In genomic region chr15:40252438-40253178, GRCh38 we compare ENCODE assay signal across 8 cellular contexts. TPM values are rescaled to one million over a fixed set of nuclear protein-coding genes. Genes with fewer than 3 reads are reported as not detected.
DNase-seq lines count a peak whose midpoint lies in the region; ATAC-seq, FAIRE-seq and TF ChIP-seq lines count a peak whose summit lies in the region.

No MANE protein-coding gene starts in this region.

- no peaks in the 10 kb centered on the region for H3K36me3 ChIP-seq in cardiac muscle cell
- H3K36me3 ChIP-seq in prostate gland: no peaks in the 10 kb centered on the region

- no peak overlapping the region for H2BK15ac ChIP-seq in H9 (ENCODE audit: low read depth, low read length)

- DNase-seq in AG04450 (ENCODE audit: low read depth, low spot score) (no peak), H9 (peak; percentile 70), cardiac muscle cell (ENCODE audit: low read depth in 1 of 2, low spot score in 1 of 2) (peak; percentile 29 to 54), prostate gland (ENCODE audit: low spot score) (peak; percentile 54), GDM1 (lab: John Stamatoyannopoulos, UW) (no peak), HTR-8/SVneo (ENCODE audit: insufficient read length, low spot score) (no peak), HuH-7 (ENCODE audit: low spot score) (no peak)
- no peak for DNase-seq in activated CD8-positive, alpha-beta memory T cell treated with anti-CD3 and anti-CD28 coated beads, Interleukin-2, amount 10 ng/mL, durations not matched to agents 7 days and 5 days

- H2BK20ac ChIP-seq in H9 (ENCODE audit: low read depth, low read length, poor library complexity, severe bottlenecking): no peak overlapping the region

- H3K4me2 ChIP-seq in H9 (ENCODE audit: insufficient read depth, insufficient read length, low read length): peak overlapping the region; percentile 45

- no peaks in the 10 kb centered on the region for H4K20me1 ChIP-seq in H9 (ENCODE audit: control insufficient read depth, insufficient read depth, insufficient read length)

- H2AK5ac ChIP-seq in H9 (ENCODE audit: insufficient read length, low read length): no peak overlapping the region

- H2BK12ac ChIP-seq in H9 (ENCODE audit: insufficient read length, low read depth, low read length): no peak overlapping the region

- no peak overlapping the region for H4K91ac ChIP-seq in H9 (ENCODE audit: insufficient read length, low read depth, low read length)

- H2BK120ac ChIP-seq in H9 (ENCODE audit: low read depth, low read length, poor library complexity, severe bottlenecking): no peak overlapping the region

- TF ChIP-seq CTCF in AG04450 (IDR thresholded peaks at IDR 0.05; ENCODE audit: low read depth, low read length): no peak
- TF ChIP-seq CTCF in H9 (conservative IDR thresholded peaks at IDR 0.05): no peak
- no peak for TF ChIP-seq CTCF in cardiac muscle cell (IDR thresholded peaks at IDR 0.05; ENCODE audit: low read depth, low read length)
- TF ChIP-seq CTCF in prostate gland (IDR thresholded peaks at IDR 0.05): peak in 1 of 4 experiments; percentile 5

- H3K14ac ChIP-seq in H9 (ENCODE audit: insufficient read depth, low read length): peak overlapping the region; percentile 18; the same call in 1 of the 2 replicates

- no peak overlapping the region for H3K27ac ChIP-seq in AG04450 (ENCODE audit: low read depth, low read length)
- H3K27ac ChIP-seq in H9 (ENCODE audit: insufficient read length, low read depth, low read length): no peak overlapping the region
- H3K27ac ChIP-seq in cardiac muscle cell: no peak overlapping the region
- H3K27ac ChIP-seq in prostate gland: peak overlapping the region; percentile 35 to 44

- peaks cover 0 to 3% (median 2%) of the 10 kb centered on the region in 3 experiments; a peak in 2 of 7 replicates for H3K36me3 Mint-ChIP-seq in H9 (ENCODE audit: insufficient read depth in 1 of 3, low read depth in 3 of 3)
- no peaks in the 10 kb centered on the region for H3K36me3 Mint-ChIP-seq in activated CD8-positive, alpha-beta memory T cell treated with anti-CD3 and anti-CD28 coated beads, Interleukin-2, amount 10 ng/mL, durations not matched to agents 7 days and 5 days

- H2BK5ac ChIP-seq in H9 (ENCODE audit: insufficient read length, low read length): no peak overlapping the region

- H3K4me3 ChIP-seq in AG04450 (ENCODE audit: low read depth, low read length) (peak overlapping the region; percentile 47), cardiac muscle cell (peak overlapping the region; percentile 33), prostate gland (peak overlapping the region; percentile 41 to 52)

- H3K4me1 Mint-ChIP-seq in H9: peaks cover 10 to 17% of the 10 kb centered on the region in 2 experiments
- peaks cover 13% of the 10 kb centered on the region for H3K4me1 Mint-ChIP-seq in activated CD8-positive, alpha-beta memory T cell treated with anti-CD3 and anti-CD28 coated beads, Interleukin-2, amount 10 ng/mL, durations not matched to agents 7 days and 5 days

- H3K23me2 ChIP-seq in H9 (ENCODE audit: insufficient read length, low read depth, low read length, poor library complexity, severe bottlenecking): peaks cover 9% of the 10 kb centered on the region

- no peak overlapping the region for H4K8ac ChIP-seq in H9 (replicated peaks; ENCODE audit: insufficient read length, low read depth, low read length)

- no CpG with 5 or more reads among the region's 84 CpGs for WGBS in H9 (ENCODE audit: extremely low coverage, insufficient read length, low lambda C conversion rate)
- WGBS in prostate gland: 3% methylated on average over 69 of the region's 84 CpGs

- peaks cover 46% of the 10 kb centered on the region for H3K27me3 Mint-ChIP-seq in H9 (ENCODE audit: low read depth)
- peaks cover 40% of the 10 kb centered on the region for H3K27me3 Mint-ChIP-seq in activated CD8-positive, alpha-beta memory T cell treated with anti-CD3 and anti-CD28 coated beads, Interleukin-2, amount 10 ng/mL, durations not matched to agents 7 days and 5 days

- H3K9ac ChIP-seq in H9 (ENCODE audit: extremely low read depth, insufficient read length, low read length): no peak overlapping the region

- H4K5ac ChIP-seq in H9 (ENCODE audit: insufficient read length, low read depth, low read length): no peak overlapping the region

- peak overlapping the region; percentile 29 for H3K18ac ChIP-seq in H9 (ENCODE audit: insufficient read length, low read depth, low read length)

- POLR2A ChIA-PET in AG04450 (lab: Yijun Ruan, JAX): no interaction called here

- H3K79me1 ChIP-seq in H9 (ENCODE audit: insufficient read depth, low read depth, low read length, poor library complexity, severe bottlenecking): no peaks in the 10 kb centered on the region

- FAIRE-seq in HTR-8/SVneo (lab: Jason Lieb, UNC): no peak

- TF ChIP-seq POLR2A in prostate gland (IDR thresholded peaks at IDR 0.05): peak; percentile 70

- no peak overlapping the region for H3K27ac Mint-ChIP-seq in H9
- no peak overlapping the region for H3K27ac Mint-ChIP-seq in activated CD8-positive, alpha-beta memory T cell treated with anti-CD3 and anti-CD28 coated beads, Interleukin-2, amount 10 ng/mL, durations not matched to agents 7 days and 5 days

- H2AFZ ChIP-seq in H9 (ENCODE audit: low read length): no peak overlapping the region

- peak overlapping the region; percentile 74 to 80 for H3K4me3 Mint-ChIP-seq in H9
- peak overlapping the region; percentile 66 for H3K4me3 Mint-ChIP-seq in activated CD8-positive, alpha-beta memory T cell treated with anti-CD3 and anti-CD28 coated beads, Interleukin-2, amount 10 ng/mL, durations not matched to agents 7 days and 5 days

- H3K4me1 ChIP-seq in H9 (ENCODE audit: insufficient read depth, low read length) (no peaks in the 10 kb centered on the region), cardiac muscle cell (ENCODE audit: low read depth) (peaks cover 18% of the 10 kb centered on the region), prostate gland (replicated peaks) (peaks cover 6% of the 10 kb centered on the region)

- intact Hi-C loops in prostate gland (cut with DNase I): no loop called here

- H3K27me3 ChIP-seq in AG04450 (ENCODE audit: control insufficient read depth, insufficient read depth, low read length): peaks cover 56% of the 10 kb centered on the region
- peaks cover 16% of the 10 kb centered on the region; the same call in 1 of the 2 replicates for H3K27me3 ChIP-seq in H9 (ENCODE audit: insufficient read depth, low read length)
- peaks cover 47% of the 10 kb centered on the region for H3K27me3 ChIP-seq in cardiac muscle cell
- H3K27me3 ChIP-seq in prostate gland (replicated peaks; ENCODE audit: insufficient read depth): no peaks in the 10 kb centered on the region

- CTCF ChIA-PET in AG04450 (lab: Charles Lee): interaction anchor here (0.6 kb wide), 1 partner anchor 22 kb away, joined by 3 read pairs; no protein-coding TSS in a partner anchor
- CTCF ChIA-PET in activated CD8-positive, alpha-beta memory T cell treated with anti-CD3 and anti-CD28 coated beads, Interleukin-2, amount 10 ng/mL, durations not matched to agents 7 days and 5 days (lab: Charles Lee): interaction anchor here (0.8 to 14.0 kb wide), 2 partner anchors 9 to 24 kb away, joined by 3 to 158 read pairs; no protein-coding TSS in a partner anchor

- peak; percentile 68 for ATAC-seq in activated CD8-positive, alpha-beta memory T cell treated with anti-CD3 and anti-CD28 coated beads, Interleukin-2, amount 10 ng/mL, durations not matched to agents 7 days and 5 days

- no peak overlapping the region for H3K56ac ChIP-seq in H9 (ENCODE audit: insufficient read length, low read depth, low read length)

- no peaks in the 10 kb centered on the region for H3K9me3 ChIP-seq in AG04450 (ENCODE audit: control insufficient read depth, insufficient read depth, low read length)
- H3K9me3 ChIP-seq in H9 (ENCODE audit: control insufficient read depth, low read depth, low read length): no peaks in the 10 kb centered on the region
- no peaks in the 10 kb centered on the region for H3K9me3 ChIP-seq in cardiac muscle cell (ENCODE audit: low read depth)
- H3K9me3 ChIP-seq in prostate gland: no peaks in the 10 kb centered on the region

- H3K9me3 Mint-ChIP-seq in H9: no peaks in the 10 kb centered on the region; a peak in 1 of 5 replicates
- H3K9me3 Mint-ChIP-seq in activated CD8-positive, alpha-beta memory T cell treated with anti-CD3 and anti-CD28 coated beads, Interleukin-2, amount 10 ng/mL, durations not matched to agents 7 days and 5 days (ENCODE audit: low read depth): no peaks in the 10 kb centered on the region

- no peak overlapping the region for H3T11ph ChIP-seq in H9 (ENCODE audit: low read length)

- no peak overlapping the region for H3K4ac ChIP-seq in H9 (ENCODE audit: low read depth, low read length)

- H3K23ac ChIP-seq in H9 (ENCODE audit: insufficient read length, low read depth, low read length): no peak overlapping the region

- no peaks in the 10 kb centered on the region for H3K79me2 ChIP-seq in H9 (ENCODE audit: insufficient read depth, low read length)

RNA-seq across cellular contexts. Expression of gene PAK6, which starts 13.7 kb away (rescaled TPM):
- polyA plus RNA-seq in AG04450 (2011; rRNA removed): not detected in 2 replicates
- not detected in 2 replicates for polyA minus RNA-seq in AG04450 (2011; rRNA and poly(A)+ RNA removed)
- 7.0 and 7.4 TPM in 2 replicates for total RNA-seq in H9 (2021)
- total RNA-seq in activated CD8-positive, alpha-beta memory T cell treated with anti-CD3 and anti-CD28 coated beads, Interleukin-2, amount 10 ng/mL, durations not matched to agents 7 days and 5 days: 1 to 10 TPM; 1.0 to 1.7 TPM
- total RNA-seq in cardiac muscle cell: 9.7 and 18.7 TPM in 2 replicates
- 4.2 and 8.3 TPM in 2 replicates for polyA plus RNA-seq in cardiac muscle cell
- 100 to 1,000 TPM in 1 of 2 donors, 10 to 100 TPM in 1; 13.8 to 190 TPM for total RNA-seq in prostate gland

RNA-seq across cellular contexts. Expression of gene ANKRD63, which starts 30.3 kb away (rescaled TPM):
- polyA plus RNA-seq in AG04450 (2011; rRNA removed) (not detected in 2 replicates), cardiac muscle cell (13.7 and 45.7 TPM in 2 replicates)
- polyA minus RNA-seq in AG04450 (2011; rRNA and poly(A)+ RNA removed): not detected in 2 replicates
- total RNA-seq in H9 (2021) (0.26 and 0.46 TPM in 2 replicates), cardiac muscle cell (24.4 and 104 TPM in 2 replicates), prostate gland (1 to 10 TPM in 1 of 2 donors, not detected in 1; 2.7 TPM)
- total RNA-seq in activated CD8-positive, alpha-beta memory T cell treated with anti-CD3 and anti-CD28 coated beads, Interleukin-2, amount 10 ng/mL, durations not matched to agents 7 days and 5 days: not detected

RNA-seq across cellular contexts. Expression of gene PLCB2, which starts 55.1 kb away (rescaled TPM):
- 0.24 and 0.32 TPM in 2 replicates for polyA plus RNA-seq in AG04450 (2011; rRNA removed)
- 0.23 and 0.26 TPM in 2 replicates for polyA minus RNA-seq in AG04450 (2011; rRNA and poly(A)+ RNA removed)
- total RNA-seq in H9 (2021): 5.7 and 7.4 TPM in 2 replicates
- 100 to 1,000 TPM; 104 to 120 TPM for total RNA-seq in activated CD8-positive, alpha-beta memory T cell treated with anti-CD3 and anti-CD28 coated beads, Interleukin-2, amount 10 ng/mL, durations not matched to agents 7 days and 5 days
- total RNA-seq in cardiac muscle cell: 16.9 and 41.2 TPM in 2 replicates
- 28.3 and 45.9 TPM in 2 replicates for polyA plus RNA-seq in cardiac muscle cell
- 10 to 100 TPM in 1 of 2 donors, 1 to 10 TPM in 1; 1.5 to 13.0 TPM for total RNA-seq in prostate gland

Comparison
In these comparisons a context has a peak if more than half of its experiments do, and no peak if none do; other contexts are left out.
1. DNase-seq: peak in H9 (single experiment), cardiac muscle cell (2 of 2) and prostate gland (single experiment); none in AG04450 (single experiment), activated CD8-positive, alpha-beta memory T cell treated with anti-CD3 and anti-CD28 coated beads, Interleukin-2, amount 10 ng/mL, durations not matched to agents 7 days and 5 days (single experiment), GDM1 (single experiment), HTR-8/SVneo (single experiment) and HuH-7 (single experiment).
2. H3K27ac ChIP-seq: peak in prostate gland (2 of 2); none in AG04450 (single experiment), H9 (single experiment) and cardiac muscle cell (single experiment).
3. Peak in every context shown above with its lines, with median percentiles within 50 percentile points of each other: H3K4me3 ChIP-seq.